Comparison of ENCODE assay signal across 1 cellular context in genomic region chr3:52056521-52056967, GRCh38.
TF ChIP-seq lines count a peak whose summit lies in the region.

TSS of gene DUSP7 (minus strand) at chr3:52056571. CDS start at chr3:52056366, 205 bp downstream.

TF ChIP-seq in HEK293, 187 proteins besides CTCF, POLR2A, EP300 and RAD21 (continued from another document):
- TF ChIP-seq ZNF398 (tag by site-specific recombination; IDR thresholded peaks at IDR 0.05) (0 out of 2 replicates have a peak, but pooled peaks have one; percentile 30), ZNF423 (tag by site-specific recombination; IDR thresholded peaks at IDR 0.05) (0 out of 2 replicates have a peak, but pooled peaks have one; percentile 34), ZBTB48 (tag by site-specific recombination; IDR thresholded peaks at IDR 0.05) (0 out of 2 replicates have a peak, but pooled peaks have one; percentile 35), BCL6B (tag by site-specific recombination; IDR thresholded peaks at IDR 0.05) (no peak), GLI4 (tag by site-specific recombination; IDR thresholded peaks at IDR 0.05) (no peak), ZNF146 (tag by site-specific recombination; IDR thresholded peaks at IDR 0.05) (peak; percentile 76), TCF7L2 (IDR thresholded peaks at IDR 0.05; ENCODE audit: borderline replicate concordance, low read depth, low read length) (no peak), ZNF654 (tag by site-specific recombination; IDR thresholded peaks at IDR 0.05; ENCODE audit: low read depth) (no peak), ZNF785 (tag by site-specific recombination; IDR thresholded peaks at IDR 0.05) (no peak), ZEB2 (tag by site-specific recombination; IDR thresholded peaks at IDR 0.05) (no peak), ZNF140 (tag by site-specific recombination; IDR thresholded peaks at IDR 0.05) (no peak), ZNF645 (tag by site-specific recombination; IDR thresholded peaks at IDR 0.05) (no peak), GFI1B (tag by site-specific recombination; IDR thresholded peaks at IDR 0.05) (no peak)
